In the genomic region with DNA sequence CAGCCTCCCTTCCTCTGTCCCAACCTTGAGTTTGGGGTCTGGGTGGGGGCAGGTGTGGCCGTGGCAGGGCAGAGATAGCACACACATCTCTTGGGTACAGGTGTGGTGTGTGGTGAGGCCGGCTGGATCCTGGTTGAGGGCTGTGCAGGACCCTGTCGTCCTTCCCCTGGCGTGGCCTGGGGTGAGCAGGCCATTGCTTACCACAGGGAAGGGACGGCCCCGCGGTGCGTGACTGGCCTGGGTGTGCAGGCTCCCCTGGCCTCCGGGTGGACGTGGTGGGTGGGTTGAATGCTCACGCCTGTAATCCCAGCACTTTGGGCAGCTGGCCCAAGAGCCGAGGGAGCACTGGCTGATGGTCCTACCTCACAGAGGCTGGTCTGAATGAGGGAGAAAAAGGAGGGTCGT, we compare ENCODE assay signal across 8 cellular contexts. TPM values are rescaled to one million over a fixed set of nuclear protein-coding genes. Genes with fewer than 3 reads are reported as not detected.
A peak's percentile ranks its signal among the peaks of the same experiment; 100 is the strongest.
DNase-seq lines count a peak whose midpoint lies in the region; ATAC-seq and TF ChIP-seq lines count a peak whose summit lies in the region.

No MANE protein-coding gene starts in this region.

- H3K4me3 ChIP-seq in BJ (ENCODE audit: low read depth, low read length) (peak overlapping the region; percentile 73), NB4 (ENCODE audit: low read depth, low read length) (peak overlapping the region; percentile 73), epithelial cell of esophagus (ENCODE audit: low read length) (peak overlapping the region; percentile 76)

- no peaks in the 10 kb centered on the region; the same call in 1 of the 2 replicates for H3K27me3 ChIP-seq in BJ (ENCODE audit: control insufficient read depth, insufficient read depth, low read length)

- no peak overlapping the region for H3K27ac Mint-ChIP-seq in nephron progenitor cell

- no peaks in the 10 kb centered on the region for H3K9me3 Mint-ChIP-seq in nephron progenitor cell

- no peaks in the 10 kb centered on the region for H3K36me3 Mint-ChIP-seq in nephron progenitor cell (ENCODE audit: low read depth)

- peaks cover 44% of the 10 kb centered on the region for H3K4me1 Mint-ChIP-seq in nephron progenitor cell

- H3K36me3 ChIP-seq in BJ (ENCODE audit: control insufficient read depth, insufficient read depth, low read length) = no peaks in the 10 kb centered on the region

- no peak for TF ChIP-seq POLR2A in NB4 (IDR thresholded peaks at IDR 0.05; ENCODE audit: extremely low read depth, insufficient read length)

- ATAC-seq in GM19035 (IDR thresholded peaks at IDR 0.05; ENCODE audit: unreplicated experiment) (no peak), HG03457 (IDR thresholded peaks at IDR 0.05; ENCODE audit: unreplicated experiment) (no peak)

- H3K27me3 Mint-ChIP-seq in nephron progenitor cell (ENCODE audit: low read depth, poor library complexity) = peaks cover 43% of the 10 kb centered on the region

- CTCF ChIA-PET in BJ (lab: Yijun Ruan, JAX) = no interaction called here

- POLR2A ChIA-PET in BJ (lab: Charles Lee) = interaction anchor here (0.6 kb wide), 1 partner anchor 27 kb away, joined by 16 read pairs; no protein-coding TSS in a partner anchor

- TF ChIP-seq CTCF in BJ (IDR thresholded peaks at IDR 0.05; ENCODE audit: insufficient read depth, low read depth, low read length) = no peak
- no peak for TF ChIP-seq CTCF in NB4 (IDR thresholded peaks at IDR 0.05; ENCODE audit: low read depth, low read length)
- TF ChIP-seq CTCF in epithelial cell of esophagus (IDR thresholded peaks at IDR 0.05; ENCODE audit: insufficient read depth, low read depth, low read length, missing control alignments) = no peak
- no peak for TF ChIP-seq CTCF in nephron progenitor cell (IDR thresholded peaks at IDR 0.05)

- no peak for DNase-seq in BJ (ENCODE audit: low read depth)
- DNase-seq in NB4 (ENCODE audit: low read depth) = no peak
- no peak for DNase-seq in epithelial cell of esophagus (ENCODE audit: low read depth)
- peak; percentile 28 for DNase-seq in nephron progenitor cell
- DNase-seq in stimulated activated CD4-positive, alpha-beta T cell treated with anti-CD3 and anti-CD28 coated beads, Interleukin-2, amount 100 ng/mL, for 24 hours = no peak
- no peak for DNase-seq in SW 1271 (lab: John Stamatoyannopoulos, UW)

- H3K4me3 Mint-ChIP-seq in nephron progenitor cell = peak overlapping the region; percentile 78

RNA-seq across cellular contexts. Expression of gene ARRDC1, which starts 1.2 kb away (rescaled TPM):
- 22.0 and 46.1 TPM in 2 replicates for polyA plus RNA-seq in BJ (2011; rRNA removed)
- polyA minus RNA-seq in BJ (2011; rRNA and poly(A)+ RNA removed) = 17.2 and 31.7 TPM in 2 replicates

RNA-seq across cellular contexts. Expression of gene EHMT1, which starts 12.1 kb away (rescaled TPM):
- 18.1 and 23.3 TPM in 2 replicates for polyA plus RNA-seq in BJ (2011; rRNA removed)
- polyA minus RNA-seq in BJ (2011; rRNA and poly(A)+ RNA removed) = 52.4 and 53.0 TPM in 2 replicates

RNA-seq across cellular contexts. Expression of gene ZMYND19, which starts 16.4 kb away (rescaled TPM):
- polyA plus RNA-seq in BJ (2011; rRNA removed) = 13.8 and 14.9 TPM in 2 replicates
- 8.1 and 10.2 TPM in 2 replicates for polyA minus RNA-seq in BJ (2011; rRNA and poly(A)+ RNA removed)

RNA-seq across cellular contexts. Expression of gene DPH7, which starts 28.0 kb away (rescaled TPM):
- 21.1 and 29.4 TPM in 2 replicates for polyA plus RNA-seq in BJ (2011; rRNA removed)
- 9.0 and 15.6 TPM in 2 replicates for polyA minus RNA-seq in BJ (2011; rRNA and poly(A)+ RNA removed)

RNA-seq across cellular contexts. Expression of gene MRPL41, which starts 55.1 kb away (rescaled TPM):
- 19.8 and 28.7 TPM in 2 replicates for polyA plus RNA-seq in BJ (2011; rRNA removed)
- 2.8 and 4.5 TPM in 2 replicates for polyA minus RNA-seq in BJ (2011; rRNA and poly(A)+ RNA removed)
